In genomic region chr15:41334293-41335120, GRCh38 we compare ENCODE assay signal across 9 cellular contexts. TPM values are rescaled to one million over a fixed set of nuclear protein-coding genes. Genes with fewer than 3 reads are reported as not detected.
DNase-seq lines count a peak whose midpoint lies in the region; TF ChIP-seq lines count a peak whose summit lies in the region.
"Had no signal": no experiment of that assay in that cellular context is flagged by ENCODE, and none has a peak within 500 bp of the region (broad histone marks: within the 10 kb centered on the region; RNA-seq: fewer than 3 reads in every experiment).

No MANE protein-coding gene starts in this region.

- no peaks in the 10 kb centered on the region for H3K9me3 Mint-ChIP-seq in activated T-cell treated with anti-CD3 and anti-CD28 coated beads, Interleukin-2, amount 50 U/mL, for 24 hours
- H3K9me3 Mint-ChIP-seq in endodermal cell, result no peaks in the 10 kb centered on the region
- no peaks in the 10 kb centered on the region for H3K9me3 Mint-ChIP-seq in stimulated activated naive CD8-positive, alpha-beta T cell treated with anti-CD3 and anti-CD28 coated beads, Interleukin-15, Interleukin-2, amounts not matched to agents 100 ng/mL and 50 ng/mL, for 24 hours

- TF ChIP-seq CTCF in endodermal cell (conservative IDR thresholded peaks at IDR 0.05) (no peak), right atrium auricular region (IDR thresholded peaks at IDR 0.05) (no peak)

- H3K27me3 ChIP-seq in endodermal cell (ENCODE audit: control insufficient read depth, insufficient read depth, low read length, poor library complexity, severe bottlenecking) (no peaks in the 10 kb centered on the region), right atrium auricular region (no peaks in the 10 kb centered on the region)

- H3K27me3 Mint-ChIP-seq in activated T-cell treated with anti-CD3 and anti-CD28 coated beads, Interleukin-2, amount 50 U/mL, for 24 hours, result no peaks in the 10 kb centered on the region
- H3K27me3 Mint-ChIP-seq in endodermal cell (ENCODE audit: insufficient read depth), result no peaks in the 10 kb centered on the region
- H3K27me3 Mint-ChIP-seq in stimulated activated naive CD8-positive, alpha-beta T cell treated with anti-CD3 and anti-CD28 coated beads, Interleukin-15, Interleukin-2, amounts not matched to agents 100 ng/mL and 50 ng/mL, for 24 hours, result no peaks in the 10 kb centered on the region

- H3K27ac ChIP-seq in endodermal cell (ENCODE audit: low read depth, low read length), result no peak overlapping the region
- no peak overlapping the region for H3K27ac ChIP-seq in right atrium auricular region

- peaks cover 34% of the 10 kb centered on the region for H3K4me1 Mint-ChIP-seq in activated T-cell treated with anti-CD3 and anti-CD28 coated beads, Interleukin-2, amount 50 U/mL, for 24 hours (ENCODE audit: low read depth)
- peaks cover 17% of the 10 kb centered on the region for H3K4me1 Mint-ChIP-seq in endodermal cell
- H3K4me1 Mint-ChIP-seq in stimulated activated naive CD8-positive, alpha-beta T cell treated with anti-CD3 and anti-CD28 coated beads, Interleukin-15, Interleukin-2, amounts not matched to agents 100 ng/mL and 50 ng/mL, for 24 hours (ENCODE audit: low read depth), result peaks cover 34% of the 10 kb centered on the region

- peak overlapping the region; percentile 18 for H3K27ac Mint-ChIP-seq in activated T-cell treated with anti-CD3 and anti-CD28 coated beads, Interleukin-2, amount 50 U/mL, for 24 hours
- peak overlapping the region; percentile 65 for H3K27ac Mint-ChIP-seq in endodermal cell
- peak overlapping the region; percentile 49 for H3K27ac Mint-ChIP-seq in stimulated activated naive CD8-positive, alpha-beta T cell treated with anti-CD3 and anti-CD28 coated beads, Interleukin-15, Interleukin-2, amounts not matched to agents 100 ng/mL and 50 ng/mL, for 24 hours

- no peaks in the 10 kb centered on the region for H3K4me1 ChIP-seq in endodermal cell (ENCODE audit: control insufficient read depth, insufficient read depth, low read length)
- H3K4me1 ChIP-seq in right atrium auricular region, result peaks cover 0 to 16% of the 10 kb centered on the region in 2 donors

- 76 to 91% methylated on average over 3 to 12 of the region's 12 CpGs for WGBS in endodermal cell (ENCODE audit: insufficient coverage in 1 of 2, insufficient read length in 1 of 2), 2 experiments

- H3K4me3 ChIP-seq in endodermal cell (ENCODE audit: low read length) (peak overlapping the region; percentile 93), right atrium auricular region (no peak overlapping the region)

- no peak overlapping the region for H3K9ac ChIP-seq in endodermal cell (ENCODE audit: extremely low read depth, low read length, poor library complexity, severe bottlenecking)

- peak overlapping the region; percentile 100 for H3K4me3 Mint-ChIP-seq in activated T-cell treated with anti-CD3 and anti-CD28 coated beads, Interleukin-2, amount 50 U/mL, for 24 hours
- H3K4me3 Mint-ChIP-seq in endodermal cell, result peak overlapping the region; percentile 97
- H3K4me3 Mint-ChIP-seq in stimulated activated naive CD8-positive, alpha-beta T cell treated with anti-CD3 and anti-CD28 coated beads, Interleukin-15, Interleukin-2, amounts not matched to agents 100 ng/mL and 50 ng/mL, for 24 hours, result peak overlapping the region; percentile 99

- DNase-seq in activated T-cell treated with anti-CD3 and anti-CD28 coated beads, Interleukin-2, amount 50 U/mL, for 24 hours, result no peak
- no peak for DNase-seq in activated T-cell treated with anti-CD3 and anti-CD28 coated beads, Interleukin-2, amount 50 U/mL, for 48 hours
- DNase-seq in RKO (ENCODE audit: low spot score), result peak; percentile 30
- no peak for DNase-seq in endodermal cell
- no peak for DNase-seq in right atrium auricular region (ENCODE audit: low spot score)
- DNase-seq in stimulated activated CD4-positive, alpha-beta T cell treated with anti-CD3 and anti-CD28 coated beads, Interleukin-1b, Interleukin-23, amount 100 ng/mL, for 48 hours, result no peak
- no peak for DNase-seq in islet precursor cell
- DNase-seq: kidney had no signal

- H3K36me3 ChIP-seq in endodermal cell (ENCODE audit: control insufficient read depth, insufficient read depth, low read length) (peaks cover 23% of the 10 kb centered on the region), right atrium auricular region (no peaks in the 10 kb centered on the region)

- peaks cover 60% of the 10 kb centered on the region for H3K36me3 Mint-ChIP-seq in activated T-cell treated with anti-CD3 and anti-CD28 coated beads, Interleukin-2, amount 50 U/mL, for 24 hours (ENCODE audit: low read depth)
- H3K36me3 Mint-ChIP-seq in endodermal cell (ENCODE audit: low read depth), result peaks cover 16% of the 10 kb centered on the region
- H3K36me3 Mint-ChIP-seq in stimulated activated naive CD8-positive, alpha-beta T cell treated with anti-CD3 and anti-CD28 coated beads, Interleukin-15, Interleukin-2, amounts not matched to agents 100 ng/mL and 50 ng/mL, for 24 hours (ENCODE audit: low read depth), result peaks cover 38% of the 10 kb centered on the region

- H3K9me3 ChIP-seq in endodermal cell (ENCODE audit: control insufficient read depth, low read length), result no peaks in the 10 kb centered on the region
- H3K9me3 ChIP-seq in right atrium auricular region, result no peaks in the 10 kb centered on the region

RNA-seq across cellular contexts. Expression of gene NUSAP1, which starts 1.8 kb away (rescaled TPM):
- 100 to 1,000 TPM; 118 to 185 TPM for total RNA-seq in endodermal cell
- 161 TPM for polyA plus RNA-seq in endodermal cell (2013, experiment 1 of 2)
- polyA plus RNA-seq in endodermal cell (2013, experiment 2 of 2), result 159 TPM
- 1 to 10 TPM in 1 of 2 donors, under 1 TPM in 1; 0.94 to 3.1 TPM for total RNA-seq in right atrium auricular region

RNA-seq across cellular contexts. Expression of gene OIP5, which starts 2.1 kb away (rescaled TPM):
- total RNA-seq in endodermal cell, result 10 to 100 TPM; 18.9 to 22.9 TPM
- polyA plus RNA-seq in endodermal cell (2013, experiment 1 of 2), result 36.1 TPM
- polyA plus RNA-seq in endodermal cell (2013, experiment 2 of 2), result 38.6 TPM
- total RNA-seq in right atrium auricular region, result under 1 TPM in 1 of 2 donors, not detected in 1; 0.35 TPM

Comparison
In these comparisons a context has a peak if more than half of its experiments do, and no peak if none do; other contexts are left out.
1. RNA of gene NUSAP1, which starts 1.8 kb away (total RNA-seq): 118 to 185 TPM in endodermal cell; 0.94 to 3.1 TPM in right atrium auricular region; every median in the first group is over 10 times any median in the second.
2. RNA of gene OIP5, which starts 2.1 kb away (total RNA-seq): 18.9 to 22.9 TPM in endodermal cell; 0.35 TPM in right atrium auricular region; every median in the first group is over 10 times any median in the second.
3. Peak in every context shown above with its lines, with median percentiles within 50 percentile points of each other: H3K27ac Mint-ChIP-seq and H3K4me3 Mint-ChIP-seq.